Comparison of ENCODE assay signal across 8 cellular contexts in the genomic region with DNA sequence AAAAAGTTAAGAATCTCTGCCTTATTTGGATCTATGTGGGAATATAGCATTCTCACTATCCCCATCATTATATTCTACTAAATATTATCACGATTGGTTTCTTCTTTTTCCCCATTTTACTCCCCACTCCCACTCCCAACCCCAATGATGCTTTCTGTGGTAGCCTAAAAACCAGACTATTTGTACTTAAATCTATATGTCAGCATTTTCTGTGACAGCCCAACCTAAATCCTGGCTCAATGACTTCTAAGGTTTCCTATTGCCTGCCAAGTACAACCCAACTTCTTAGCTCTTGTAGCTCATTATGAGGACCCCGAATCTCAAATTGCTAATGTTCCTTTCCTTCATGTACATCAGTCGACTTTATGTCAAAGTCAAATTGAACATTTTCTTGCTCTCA.
"Had no signal": no experiment of that assay in that cellular context is flagged by ENCODE, and none has a peak within 500 bp of the region (broad histone marks: within the 10 kb centered on the region; RNA-seq: fewer than 3 reads in every experiment).

No MANE protein-coding gene starts in this region.

- H3K4me3 ChIP-seq: GM12878 had no signal

- FAIRE-seq: G401.6, GM12878, GM12891, GM12892, GM18507, GM19239 had no signal

- DNase-seq: GDM1, GF-D8 had no signal

- ATAC-seq: GM12878 had no signal
